20 cellular contexts compared by ENCODE assay signal in genomic region chr9:122975196-122975595, GRCh38. TPM values are rescaled to one million over a fixed set of nuclear protein-coding genes. Genes with fewer than 3 reads are reported as not detected.
DNase-seq lines count a peak whose midpoint lies in the region; TF ChIP-seq lines count a peak whose summit lies in the region.
"Had no signal": no experiment of that assay in that cellular context is flagged by ENCODE, and none has a peak within 500 bp of the region (broad histone marks: within the 10 kb centered on the region; RNA-seq: fewer than 3 reads in every experiment).

No MANE protein-coding gene starts in this region.

- H3K27ac ChIP-seq in coronary artery (peak overlapping the region; percentile 50 to 72), mucosa of rectum (ENCODE audit: low read depth in 2 of 2, low read length in 2 of 2) (peak overlapping the region; percentile 29 to 57), testis (peak overlapping the region; percentile 21 to 58), Peyer's patch (peak overlapping the region in 1 of 4 donors; percentile 4)
- H3K27ac ChIP-seq: PC-9, SJSA1 had no signal

- TF ChIP-seq CTCF in coronary artery (IDR thresholded peaks at IDR 0.05) (no peak), testis (IDR thresholded peaks at IDR 0.05) (no peak), Peyer's patch (IDR thresholded peaks at IDR 0.05) (no peak)

- H3K36me3 ChIP-seq in mucosa of rectum (ENCODE audit: control insufficient read depth in 2 of 2, insufficient read depth in 2 of 2, low read length in 2 of 2) (peaks cover 2 to 11% of the 10 kb centered on the region in 2 donors), testis (ENCODE audit: low read depth, missing control alignments) (no peaks in the 10 kb centered on the region), Peyer's patch (peaks cover 0 to 17% (median 0%) of the 10 kb centered on the region in 3 donors)

- peaks cover 8 to 11% of the 10 kb centered on the region in 2 donors for H3K4me1 ChIP-seq in mucosa of rectum (ENCODE audit: control insufficient read depth in 2 of 2, insufficient read depth in 2 of 2, low read length in 2 of 2)
- peaks cover 4% of the 10 kb centered on the region for H3K4me1 ChIP-seq in testis
- H3K4me1 ChIP-seq in Peyer's patch: no peaks in the 10 kb centered on the region

- H3K9ac ChIP-seq in mucosa of rectum (ENCODE audit: low read depth in 1 of 2, low read length in 2 of 2): no peak overlapping the region

- H3K27me3 ChIP-seq in mucosa of rectum (ENCODE audit: control insufficient read depth in 2 of 2, insufficient read depth in 2 of 2, low read length in 2 of 2) (no peaks in the 10 kb centered on the region), testis (no peaks in the 10 kb centered on the region), Peyer's patch (no peaks in the 10 kb centered on the region)
- H3K27me3 ChIP-seq: dorsolateral prefrontal cortex, SJSA1 had no signal

- TF ChIP-seq POLR2A in testis (IDR thresholded peaks at IDR 0.05) (no peak), Peyer's patch (IDR thresholded peaks at IDR 0.05) (no peak)

- DNase-seq in LHCN-M2 (ENCODE audit: low read depth) (peak; percentile 13), coronary artery (ENCODE audit: low spot score) (no peak), testis (no peak), NCI-H2227 treated with DMSO at 0.1 percent for 48 hours (lab: John Stamatoyannopoulos, UW) (no peak), Peyer's patch (no peak), NCI-H1048 (lab: John Stamatoyannopoulos, UW) (no peak)
- DNase-seq: activated CD4-positive, alpha-beta T cell treated with anti-CD3 and anti-CD28 coated beads, Interleukin-2, amount 10 ng/mL, durations not matched to agents 24 days and 14 days; activated CD8-positive, alpha-beta memory T cell treated with anti-CD3 and anti-CD28 coated beads, Interleukin-2, amount 10 ng/mL, durations not matched to agents 7 days and 5 days; CD8-positive, alpha-beta T cell; DMS79; dorsolateral prefrontal cortex; foreskin melanocyte; GOT3; NCI-H187 treated with DMSO at 0.1 percent for 48 hours; NCI-H345; PC-9; T-helper 2 cell had no signal

- intact Hi-C loops in testis (cut with DNase I; ENCODE audit: low total_unique reads): no loop called here

- H3K9me3 ChIP-seq in mucosa of rectum (ENCODE audit: control insufficient read depth in 2 of 2, low read length in 2 of 2) (no peaks in the 10 kb centered on the region), testis (no peaks in the 10 kb centered on the region), Peyer's patch (no peaks in the 10 kb centered on the region)
- H3K9me3 ChIP-seq: SJSA1 had no signal

- H3K4me3 ChIP-seq in coronary artery (no peak overlapping the region), mucosa of rectum (ENCODE audit: low read length in 2 of 2) (no peak overlapping the region), testis (no peak overlapping the region), Peyer's patch (no peak overlapping the region)
- H3K4me3 ChIP-seq: dorsolateral prefrontal cortex, K562, PC-9, SJSA1 had no signal

- 31 to 41% methylated on average over 2 of the region's 2 CpGs for WGBS in testis, 2 donors

RNA-seq across cellular contexts. Expression of gene RABGAP1, which starts 34.4 kb away (rescaled TPM):
- total RNA-seq in LHCN-M2 (2014; rRNA removed) (22.2 and 28.8 TPM in 2 replicates), testis (100 to 1,000 TPM in 1 of 2 donors, 10 to 100 TPM in 1; 94.0 to 113 TPM), Peyer's patch (10 to 100 TPM; 45.0 to 92.4 (median 49.7) TPM)
- 15.1 TPM for polyA plus RNA-seq in LHCN-M2 (2012)
- polyA plus RNA-seq in testis (ENCODE audit: insufficient read depth, low read depth, low replicate concordance): 53.0 TPM

RNA-seq across cellular contexts. Expression of gene ZBTB26, which starts 43.9 kb away (rescaled TPM):
- total RNA-seq in LHCN-M2 (2014; rRNA removed) (2.1 and 4.2 TPM in 2 replicates), testis (10 to 100 TPM; 16.8 to 23.1 TPM), Peyer's patch (10 to 100 TPM in 1 of 4 donors, 1 to 10 TPM in 3; 3.2 to 18.2 (median 6.1) TPM)
- polyA plus RNA-seq in LHCN-M2 (2012): 1.2 TPM
- 17.3 TPM for polyA plus RNA-seq in testis (ENCODE audit: insufficient read depth, low read depth, low replicate concordance)

RNA-seq across cellular contexts. Expression of gene GPR21, which starts 58.3 kb away (rescaled TPM):
- total RNA-seq in LHCN-M2 (2014; rRNA removed) (0.11 TPM in 1 of 2 replicates, not detected in the other), testis (1 to 10 TPM; 3.5 to 6.7 TPM), Peyer's patch (1 to 10 TPM in 3 of 4 donors, not detected in 1; 1.9 to 2.5 (median 1.9) TPM)
- 0.09 TPM for polyA plus RNA-seq in LHCN-M2 (2012)
- polyA plus RNA-seq in testis (ENCODE audit: insufficient read depth, low read depth, low replicate concordance): not detected
- total RNA-seq: SJSA1 had no signal
- polyA plus RNA-seq: K562 had no signal
